Comparison of ENCODE assay signal across 8 cellular contexts in genomic region chr2:30252723-30253688, GRCh38. TPM values are rescaled to one million over a fixed set of nuclear protein-coding genes. Genes with fewer than 3 reads are reported as not detected.
A peak's percentile ranks its signal among the peaks of the same experiment; 100 is the strongest.
DNase-seq lines count a peak whose midpoint lies in the region; ATAC-seq and TF ChIP-seq lines count a peak whose summit lies in the region.

No MANE protein-coding gene starts in this region.

- peaks cover 92% of the 10 kb centered on the region for H3K4me1 Mint-ChIP-seq in activated T-helper 1 cell treated with anti-CD3 and anti-CD28 coated beads, Interleukin-12 subunit alpha, Interleukin-12 subunit beta, Interleukin-2, Interleukin-4 antibody, amounts not matched to agents 30 ng/mL and 10 ng/mL and 1 ng/mL, durations not matched to agents 14 hours and 24 hours and 36 hours (ENCODE audit: low read depth)

- H3K4me3 ChIP-seq in A673 (ENCODE audit: low read depth, low read length, poor library complexity, severe bottlenecking): no peak overlapping the region
- no peak overlapping the region for H3K4me3 ChIP-seq in MG63
- H3K4me3 ChIP-seq in rectal smooth muscle tissue (ENCODE audit: low read length): no peak overlapping the region

- no peaks in the 10 kb centered on the region for H3K27me3 Mint-ChIP-seq in activated T-helper 1 cell treated with anti-CD3 and anti-CD28 coated beads, Interleukin-12 subunit alpha, Interleukin-12 subunit beta, Interleukin-2, Interleukin-4 antibody, amounts not matched to agents 30 ng/mL and 10 ng/mL and 1 ng/mL, durations not matched to agents 14 hours and 24 hours and 36 hours (ENCODE audit: insufficient read depth)

- intact Hi-C loops in A673 (cut with micrococcal nuclease; ENCODE audit: unreplicated experiment): no loop called here
- intact Hi-C loops in activated T-helper 1 cell treated with anti-CD3 and anti-CD28 coated beads, Interleukin-12 subunit alpha, Interleukin-12 subunit beta, Interleukin-2, Interleukin-4 antibody, amounts not matched to agents 30 ng/mL and 10 ng/mL and 1 ng/mL, durations not matched to agents 14 hours and 24 hours and 36 hours (cut with micrococcal nuclease): loop anchor here (1.0 to 2.0 kb wide), 9 partner anchors 8 to 194 kb away; partner anchors contain the start of genes LBH and LCLAT1

- POLR2A ChIA-PET in A673 (lab: Charles Lee; ENCODE audit: low non-redundant PET): interaction anchor here (0.7 to 0.8 kb wide), 2 partner anchors 1077 to 1221 kb away, joined by 3 to 4 read pairs; no protein-coding TSS in a partner anchor

- H3K9ac ChIP-seq in rectal smooth muscle tissue (ENCODE audit: low read length): no peak overlapping the region

- H3K36me3 Mint-ChIP-seq in activated T-helper 1 cell treated with anti-CD3 and anti-CD28 coated beads, Interleukin-12 subunit alpha, Interleukin-12 subunit beta, Interleukin-2, Interleukin-4 antibody, amounts not matched to agents 30 ng/mL and 10 ng/mL and 1 ng/mL, durations not matched to agents 14 hours and 24 hours and 36 hours (ENCODE audit: low read depth): peaks cover 79% of the 10 kb centered on the region

- peak; percentile 33 for DNase-seq in A673 (ENCODE audit: low spot score)
- peak; percentile 81 for DNase-seq in MG63
- peak; percentile 48 for DNase-seq in activated T-helper 1 cell treated with anti-CD3 and anti-CD28 coated beads, Interleukin-12 subunit alpha, Interleukin-12 subunit beta, Interleukin-2, Interleukin-4 antibody, amounts not matched to agents 30 ng/mL and 10 ng/mL and 1 ng/mL, durations not matched to agents 14 hours and 24 hours and 36 hours (ENCODE audit: low spot score)
- peak; percentile 55 for DNase-seq in glomerular endothelial cell (ENCODE audit: extremely low read depth, low read depth, low spot score)
- DNase-seq in DMS53 (lab: John Stamatoyannopoulos, UW): no peak
- DNase-seq in NCI-H345 (lab: John Stamatoyannopoulos, UW): no peak

- H3K9me3 Mint-ChIP-seq in activated T-helper 1 cell treated with anti-CD3 and anti-CD28 coated beads, Interleukin-12 subunit alpha, Interleukin-12 subunit beta, Interleukin-2, Interleukin-4 antibody, amounts not matched to agents 30 ng/mL and 10 ng/mL and 1 ng/mL, durations not matched to agents 14 hours and 24 hours and 36 hours: peaks cover 7% of the 10 kb centered on the region

- H3K9me3 ChIP-seq in A673 (ENCODE audit: low read depth, low read length, poor library complexity, severe bottlenecking) (no peaks in the 10 kb centered on the region), MG63 (no peaks in the 10 kb centered on the region)

- H3K27ac ChIP-seq in A673 (ENCODE audit: low read depth, low read length, poor library complexity, severe bottlenecking) (no peak overlapping the region), rectal smooth muscle tissue (ENCODE audit: low read depth, low read length) (peak overlapping the region; percentile 7)

- H3K27me3 ChIP-seq in A673 (replicated peaks; ENCODE audit: insufficient read depth, low read depth, low read length, poor library complexity): no peaks in the 10 kb centered on the region
- no peaks in the 10 kb centered on the region for H3K27me3 ChIP-seq in MG63
- no peaks in the 10 kb centered on the region for H3K27me3 ChIP-seq in rectal smooth muscle tissue (ENCODE audit: control insufficient read depth, insufficient read depth, low read length)

- H3K36me3 ChIP-seq in A673 (ENCODE audit: insufficient read depth, low read length, poor library complexity, severe bottlenecking) (peaks cover 35% of the 10 kb centered on the region), MG63 (peaks cover 16% of the 10 kb centered on the region), rectal smooth muscle tissue (ENCODE audit: control insufficient read depth, insufficient read depth, low read length) (peaks cover 4% of the 10 kb centered on the region)

- H3K4me3 Mint-ChIP-seq in activated T-helper 1 cell treated with anti-CD3 and anti-CD28 coated beads, Interleukin-12 subunit alpha, Interleukin-12 subunit beta, Interleukin-2, Interleukin-4 antibody, amounts not matched to agents 30 ng/mL and 10 ng/mL and 1 ng/mL, durations not matched to agents 14 hours and 24 hours and 36 hours: peak overlapping the region; percentile 53

- CTCF ChIA-PET in A673 (lab: Charles Lee): no interaction called here

- H3K27ac Mint-ChIP-seq in activated T-helper 1 cell treated with anti-CD3 and anti-CD28 coated beads, Interleukin-12 subunit alpha, Interleukin-12 subunit beta, Interleukin-2, Interleukin-4 antibody, amounts not matched to agents 30 ng/mL and 10 ng/mL and 1 ng/mL, durations not matched to agents 14 hours and 24 hours and 36 hours: peak overlapping the region; percentile 93

- H3K4me1 ChIP-seq in A673 (ENCODE audit: insufficient read depth, low read length, poor library complexity, severe bottlenecking) (peaks cover 8% of the 10 kb centered on the region), rectal smooth muscle tissue (ENCODE audit: control insufficient read depth, insufficient read depth, low read length) (peaks cover 12% of the 10 kb centered on the region)

- TF ChIP-seq CTCF in A673 (conservative IDR thresholded peaks at IDR 0.05; ENCODE audit: low read depth, low read length): no peak

- BruUV-seq in A673 (replicated peaks; lab: Mats Ljungman, UMichigan): no TSS peak

- no peak for ATAC-seq in HG03378 (IDR thresholded peaks at IDR 0.05; ENCODE audit: unreplicated experiment)

RNA-seq across cellular contexts. Expression of gene LBH, which starts 21.7 kb away (rescaled TPM):
- total RNA-seq in A673 (2021) (114 and 140 TPM in 2 replicates), glomerular endothelial cell (21.4 and 23.0 TPM in 2 replicates)
- 21.5 and 60.0 TPM in 2 replicates for total RNA-seq in MG63 (2014; rRNA removed; shearing (Covaris generic); ENCODE audit: low replicate concordance)
- total RNA-seq in activated T-helper 1 cell treated with anti-CD3 and anti-CD28 coated beads, Interleukin-12 subunit alpha, Interleukin-12 subunit beta, Interleukin-2, Interleukin-4 antibody, amounts not matched to agents 30 ng/mL and 10 ng/mL and 1 ng/mL, durations not matched to agents 14 hours and 24 hours and 36 hours: 306 and 313 TPM in 2 replicates

Comparison
In these comparisons a context has a peak if more than half of its experiments do, and no peak if none do; other contexts are left out.
1. DNase-seq: peak in A673 (single experiment), MG63 (single experiment), activated T-helper 1 cell treated with anti-CD3 and anti-CD28 coated beads, Interleukin-12 subunit alpha, Interleukin-12 subunit beta, Interleukin-2, Interleukin-4 antibody, amounts not matched to agents 30 ng/mL and 10 ng/mL and 1 ng/mL, durations not matched to agents 14 hours and 24 hours and 36 hours (single experiment) and glomerular endothelial cell (single experiment); none in DMS53 (single experiment) and NCI-H345 (single experiment).